In the genomic region with DNA sequence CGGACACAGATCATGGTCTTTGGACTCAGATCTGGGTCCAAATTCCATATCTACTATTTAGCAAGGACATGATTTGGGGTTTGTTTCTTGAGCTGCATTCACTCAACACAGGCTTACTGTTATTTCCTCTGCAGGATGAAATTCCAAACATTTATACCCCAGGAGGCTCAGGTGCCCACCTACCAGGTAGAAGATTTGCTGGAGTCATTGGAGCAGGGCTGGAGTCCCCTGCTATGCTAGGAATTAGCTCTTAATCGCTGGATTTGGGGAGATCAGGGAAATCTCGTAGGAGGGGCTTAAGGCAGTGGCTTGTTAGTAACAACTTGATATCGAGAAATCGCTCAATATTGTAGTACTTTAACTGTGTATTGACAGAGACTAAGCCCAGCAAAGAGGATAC, we compare ENCODE assay signal across 29 cellular contexts.
"Had no signal": no experiment of that assay in that cellular context is flagged by ENCODE, and none has a peak within 500 bp of the region (broad histone marks: within the 10 kb centered on the region; RNA-seq: fewer than 3 reads in every experiment).

No MANE protein-coding gene starts in this region.

- H3K27ac ChIP-seq: lower lobe of right lung, ovary, right atrium auricular region, skin epidermis, stomach, testis, thyroid gland, transverse colon, upper lobe of left lung, vagina had no signal

- H3K4me3 ChIP-seq: lower lobe of right lung, ovary, right atrium auricular region, skin epidermis, stomach, testis, thyroid gland, transverse colon, upper lobe of left lung, vagina had no signal

- H3K27ac Mint-ChIP-seq: mesothelial cell of epicardium; naive B cell; natural killer cell; nephron progenitor cell; progenitor cell of endocrine pancreas; stimulated activated naive B cell treated with anti-CD40 and anti-IgM and Interleukin-4, amounts not matched to agents 10 μg/mL and 1 μg/mL and 100 μg/mL, for 72 hours had no signal

- H3K36me3 Mint-ChIP-seq: mesothelial cell of epicardium; naive B cell; natural killer cell; stimulated activated naive B cell treated with anti-CD40 and anti-IgM and Interleukin-4, amounts not matched to agents 10 μg/mL and 1 μg/mL and 100 μg/mL, for 72 hours had no signal

- H3K9me3 ChIP-seq: lower lobe of right lung, ovary, right atrium auricular region, stomach, testis, thyroid gland, transverse colon, upper lobe of left lung, vagina had no signal

- DNase-seq: hippocampal formation; kidney glomerular epithelial cell; left cardiac atrium; lower lobe of right lung; mammary epithelial cell; mesenchymal stem cell; naive B cell; natural killer cell; nephron progenitor cell; ovary; stimulated activated CD4-positive, alpha-beta T cell treated with anti-CD3 and anti-CD28 coated beads, Interleukin-12 subunit alpha, Interleukin-12 subunit beta, amount 100 ng/mL, for 4 hours; stimulated activated CD4-positive, alpha-beta T cell treated with anti-CD3 and anti-CD28 coated beads, Interleukin-15, amount 100 ng/mL, for 24 hours; stimulated activated CD4-positive, alpha-beta T cell treated with anti-CD3 and anti-CD28 coated beads, Interleukin-2, amount 100 ng/mL, for 24 hours; stimulated activated CD4-positive, alpha-beta T cell treated with anti-CD3 and anti-CD28 coated beads, Interleukin-4, amount 100 ng/mL, for 1 hour; stimulated activated naive B cell treated with anti-CD40 and anti-IgM and Interleukin-4, amounts not matched to agents 10 μg/mL and 1 μg/mL and 100 μg/mL, for 72 hours; stimulated activated naive CD8-positive, alpha-beta T cell treated with anti-CD3 and anti-CD28 coated beads, Interleukin-15, Interleukin-2, amounts not matched to agents 100 U/mL and 50 U/mL, for 24 hours; stomach; testis; thyroid gland; transverse colon; upper lobe of left lung had no signal

- H3K9me3 Mint-ChIP-seq: mesothelial cell of epicardium; natural killer cell; nephron progenitor cell; stimulated activated naive B cell treated with anti-CD40 and anti-IgM and Interleukin-4, amounts not matched to agents 10 μg/mL and 1 μg/mL and 100 μg/mL, for 72 hours had no signal

- H3K27me3 ChIP-seq: ovary, right atrium auricular region, stomach, testis, thyroid gland, transverse colon, upper lobe of left lung, vagina had no signal

- H3K4me3 Mint-ChIP-seq: mesothelial cell of epicardium; naive B cell; natural killer cell; nephron progenitor cell; stimulated activated naive B cell treated with anti-CD40 and anti-IgM and Interleukin-4, amounts not matched to agents 10 μg/mL and 1 μg/mL and 100 μg/mL, for 72 hours had no signal

- H3K4me1 Mint-ChIP-seq: mesothelial cell of epicardium; naive B cell; natural killer cell; stimulated activated naive B cell treated with anti-CD40 and anti-IgM and Interleukin-4, amounts not matched to agents 10 μg/mL and 1 μg/mL and 100 μg/mL, for 72 hours had no signal

- ATAC-seq: left cardiac atrium; left lobe of liver; lower lobe of right lung; natural killer cell; sciatic nerve; stimulated activated naive B cell treated with anti-CD40 and anti-IgM and Interleukin-4, amounts not matched to agents 10 μg/mL and 1 μg/mL and 100 μg/mL, for 72 hours; stimulated activated naive CD8-positive, alpha-beta T cell treated with anti-CD3 and anti-CD28 coated beads, Interleukin-15, Interleukin-2, amounts not matched to agents 100 U/mL and 50 U/mL, for 24 hours had no signal

- H3K36me3 ChIP-seq: lower lobe of right lung, ovary, right atrium auricular region, stomach, thyroid gland, transverse colon, upper lobe of left lung, vagina had no signal

- H3K4me1 ChIP-seq: lower lobe of right lung, right atrium auricular region, stomach, testis, thyroid gland, transverse colon, upper lobe of left lung, vagina had no signal

- FAIRE-seq: keratinocyte had no signal
